14 cellular contexts compared by ENCODE assay signal in the genomic region with DNA sequence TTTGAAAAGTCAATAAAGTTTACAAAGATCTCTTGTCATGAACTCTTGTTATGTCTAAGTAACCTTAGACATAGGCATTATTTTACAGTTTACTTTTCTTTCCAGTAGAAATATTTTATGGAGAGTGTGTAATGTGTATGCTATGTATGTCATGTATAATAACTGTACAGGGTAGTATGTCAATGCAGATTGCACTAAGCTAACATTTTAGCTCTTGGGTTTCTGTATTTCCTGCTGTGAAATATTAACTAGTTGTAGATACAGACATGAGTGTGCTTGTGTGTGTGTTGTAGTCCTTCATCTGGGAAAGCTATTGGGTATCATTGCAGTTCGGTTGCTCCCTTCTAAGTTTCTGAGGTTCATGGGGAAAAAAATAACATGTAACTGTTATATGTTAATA.
A peak's percentile ranks its signal among the peaks of the same experiment; 100 is the strongest.
DNase-seq lines count a peak whose midpoint lies in the region; ATAC-seq and TF ChIP-seq lines count a peak whose summit lies in the region.
"Had no signal": no experiment of that assay in that cellular context is flagged by ENCODE, and none has a peak within 500 bp of the region (broad histone marks: within the 10 kb centered on the region; RNA-seq: fewer than 3 reads in every experiment).

No MANE protein-coding gene starts in this region.

- 38 to 75% (median 53%) methylated on average over 1 of the region's 1 CpG for WGBS in psoas muscle, 3 donors

- TF ChIP-seq CTCF in RWPE2 (IDR thresholded peaks at IDR 0.05; ENCODE audit: poor library complexity, severe bottlenecking) (no peak), psoas muscle (IDR thresholded peaks at IDR 0.05) (no peak)

- no peak overlapping the region for H3K27ac Mint-ChIP-seq in activated T-helper 1 cell treated with anti-CD3 and anti-CD28 coated beads, Interleukin-12 subunit alpha, Interleukin-12 subunit beta, Interleukin-2, Interleukin-4 antibody, amounts not matched to agents 30 ng/mL and 10 ng/mL and 1 ng/mL, durations not matched to agents 14 hours and 24 hours and 36 hours
- H3K27ac Mint-ChIP-seq in activated T-helper 2 cell treated with anti-CD3 and anti-CD28 coated beads, Interferon-gamma antibody, Interleukin-2, Interleukin-4, amounts not matched to agents 10 μg/mL and 5 μg/mL and 100 μg/mL, durations not matched to agents 14 hours and 24 hours and 36 hours, result no peak overlapping the region

- no peaks in the 10 kb centered on the region for H3K9me3 Mint-ChIP-seq in activated T-helper 1 cell treated with anti-CD3 and anti-CD28 coated beads, Interleukin-12 subunit alpha, Interleukin-12 subunit beta, Interleukin-2, Interleukin-4 antibody, amounts not matched to agents 30 ng/mL and 10 ng/mL and 1 ng/mL, durations not matched to agents 14 hours and 24 hours and 36 hours
- no peaks in the 10 kb centered on the region for H3K9me3 Mint-ChIP-seq in activated T-helper 2 cell treated with anti-CD3 and anti-CD28 coated beads, Interferon-gamma antibody, Interleukin-2, Interleukin-4, amounts not matched to agents 10 μg/mL and 5 μg/mL and 100 μg/mL, durations not matched to agents 14 hours and 24 hours and 36 hours
- H3K9me3 Mint-ChIP-seq: CD8-positive, alpha-beta memory T cell; stimulated activated naive CD8-positive, alpha-beta T cell treated with anti-CD3 and anti-CD28 coated beads, Interleukin-15, amount 100 ng/mL, for 72 hours had no signal

- H3K4me3 ChIP-seq in RWPE2 (ENCODE audit: severe bottlenecking) (no peak overlapping the region), psoas muscle (no peak overlapping the region)

- H3K9me3 ChIP-seq in RWPE2 (ENCODE audit: severe bottlenecking), result no peaks in the 10 kb centered on the region
- no peaks in the 10 kb centered on the region for H3K9me3 ChIP-seq in psoas muscle

- ATAC-seq in GM18907 (IDR thresholded peaks at IDR 0.05; ENCODE audit: unreplicated experiment) (peak; percentile 39), RWPE2 (ENCODE audit: low read depth) (peak; percentile 75), psoas muscle (no peak)
- ATAC-seq: stimulated activated naive CD8-positive, alpha-beta T cell treated with anti-CD3 and anti-CD28 coated beads, Interleukin-15, amount 100 ng/mL, for 72 hours had no signal

- intact Hi-C loops in psoas muscle (cut with DNase I), result no loop called here
- intact Hi-C loops in activated T-helper 1 cell treated with anti-CD3 and anti-CD28 coated beads, Interleukin-12 subunit alpha, Interleukin-12 subunit beta, Interleukin-2, Interleukin-4 antibody, amounts not matched to agents 30 ng/mL and 10 ng/mL and 1 ng/mL, durations not matched to agents 14 hours and 24 hours and 36 hours (cut with micrococcal nuclease), result no loop called here
- intact Hi-C loops in activated T-helper 2 cell treated with anti-CD3 and anti-CD28 coated beads, Interferon-gamma antibody, Interleukin-2, Interleukin-4, amounts not matched to agents 10 μg/mL and 5 μg/mL and 100 μg/mL, durations not matched to agents 14 hours and 24 hours and 36 hours (cut with micrococcal nuclease), result no loop called here

- H3K36me3 Mint-ChIP-seq in activated T-helper 1 cell treated with anti-CD3 and anti-CD28 coated beads, Interleukin-12 subunit alpha, Interleukin-12 subunit beta, Interleukin-2, Interleukin-4 antibody, amounts not matched to agents 30 ng/mL and 10 ng/mL and 1 ng/mL, durations not matched to agents 14 hours and 24 hours and 36 hours (ENCODE audit: low read depth), result no peaks in the 10 kb centered on the region
- no peaks in the 10 kb centered on the region for H3K36me3 Mint-ChIP-seq in activated T-helper 2 cell treated with anti-CD3 and anti-CD28 coated beads, Interferon-gamma antibody, Interleukin-2, Interleukin-4, amounts not matched to agents 10 μg/mL and 5 μg/mL and 100 μg/mL, durations not matched to agents 14 hours and 24 hours and 36 hours (ENCODE audit: low read depth)
- H3K36me3 Mint-ChIP-seq: CD8-positive, alpha-beta memory T cell had no signal

- peaks cover 24% of the 10 kb centered on the region for H3K4me1 Mint-ChIP-seq in activated T-helper 1 cell treated with anti-CD3 and anti-CD28 coated beads, Interleukin-12 subunit alpha, Interleukin-12 subunit beta, Interleukin-2, Interleukin-4 antibody, amounts not matched to agents 30 ng/mL and 10 ng/mL and 1 ng/mL, durations not matched to agents 14 hours and 24 hours and 36 hours (ENCODE audit: low read depth)
- H3K4me1 Mint-ChIP-seq in activated T-helper 2 cell treated with anti-CD3 and anti-CD28 coated beads, Interferon-gamma antibody, Interleukin-2, Interleukin-4, amounts not matched to agents 10 μg/mL and 5 μg/mL and 100 μg/mL, durations not matched to agents 14 hours and 24 hours and 36 hours (ENCODE audit: low read depth), result peaks cover 22% of the 10 kb centered on the region

- H3K27ac ChIP-seq in RWPE2 (ENCODE audit: poor library complexity, severe bottlenecking), result no peak overlapping the region
- H3K27ac ChIP-seq in psoas muscle, result peak overlapping the region; percentile 75

- H3K4me3 Mint-ChIP-seq in activated T-helper 1 cell treated with anti-CD3 and anti-CD28 coated beads, Interleukin-12 subunit alpha, Interleukin-12 subunit beta, Interleukin-2, Interleukin-4 antibody, amounts not matched to agents 30 ng/mL and 10 ng/mL and 1 ng/mL, durations not matched to agents 14 hours and 24 hours and 36 hours, result no peak overlapping the region
- no peak overlapping the region for H3K4me3 Mint-ChIP-seq in activated T-helper 2 cell treated with anti-CD3 and anti-CD28 coated beads, Interferon-gamma antibody, Interleukin-2, Interleukin-4, amounts not matched to agents 10 μg/mL and 5 μg/mL and 100 μg/mL, durations not matched to agents 14 hours and 24 hours and 36 hours (ENCODE audit: low read depth)
- H3K4me3 Mint-ChIP-seq: CD8-positive, alpha-beta memory T cell; stimulated activated naive CD8-positive, alpha-beta T cell treated with anti-CD3 and anti-CD28 coated beads, Interleukin-15, amount 100 ng/mL, for 72 hours had no signal

- H3K36me3 ChIP-seq in RWPE2 (ENCODE audit: low read depth) (no peaks in the 10 kb centered on the region), psoas muscle (ENCODE audit: insufficient read depth in 1 of 2, low read depth in 1 of 2) (no peaks in the 10 kb centered on the region)

- H3K4me1 ChIP-seq in RWPE2 (ENCODE audit: insufficient read depth, poor library complexity, severe bottlenecking), result peaks cover 12% of the 10 kb centered on the region
- H3K4me1 ChIP-seq in psoas muscle, result peaks cover 67% of the 10 kb centered on the region

- H3K27me3 ChIP-seq in RWPE2 (ENCODE audit: insufficient read depth, poor library complexity, severe bottlenecking), result no peaks in the 10 kb centered on the region
- no peaks in the 10 kb centered on the region for H3K27me3 ChIP-seq in psoas muscle (ENCODE audit: insufficient read depth in 3 of 3, low read length in 2 of 3)

- DNase-seq in RWPE2 (ENCODE audit: low spot score) (no peak), glomerular visceral epithelial cell (ENCODE audit: extremely low spot score) (peak; percentile 10), psoas muscle (no peak), NCI-H187 (lab: John Stamatoyannopoulos, UW) (no peak)
- DNase-seq in activated T-helper 1 cell treated with anti-CD3 and anti-CD28 coated beads, Interleukin-12 subunit alpha, Interleukin-12 subunit beta, Interleukin-2, Interleukin-4 antibody, amounts not matched to agents 30 ng/mL and 10 ng/mL and 1 ng/mL, durations not matched to agents 14 hours and 24 hours and 36 hours (ENCODE audit: low spot score), result no peak
- DNase-seq in activated T-helper 2 cell treated with anti-CD3 and anti-CD28 coated beads, Interferon-gamma antibody, Interleukin-2, Interleukin-4, amounts not matched to agents 10 μg/mL and 5 μg/mL and 100 μg/mL, durations not matched to agents 14 hours and 24 hours and 36 hours (ENCODE audit: low spot score), result no peak
- DNase-seq: activated naive CD4-positive, alpha-beta T cell treated with anti-CD3 and anti-CD28 coated beads, Interleukin-2, amount 50 U/mL, for 16 hours; CD8-positive, alpha-beta memory T cell; KG1; NCI-H1694; NCI-H82; SIG-M5; stimulated activated naive CD8-positive, alpha-beta T cell treated with anti-CD3 and anti-CD28 coated beads, Interleukin-15, amount 100 ng/mL, for 72 hours had no signal

- H3K27me3 Mint-ChIP-seq in activated T-helper 1 cell treated with anti-CD3 and anti-CD28 coated beads, Interleukin-12 subunit alpha, Interleukin-12 subunit beta, Interleukin-2, Interleukin-4 antibody, amounts not matched to agents 30 ng/mL and 10 ng/mL and 1 ng/mL, durations not matched to agents 14 hours and 24 hours and 36 hours (ENCODE audit: insufficient read depth), result no peaks in the 10 kb centered on the region
- no peaks in the 10 kb centered on the region for H3K27me3 Mint-ChIP-seq in activated T-helper 2 cell treated with anti-CD3 and anti-CD28 coated beads, Interferon-gamma antibody, Interleukin-2, Interleukin-4, amounts not matched to agents 10 μg/mL and 5 μg/mL and 100 μg/mL, durations not matched to agents 14 hours and 24 hours and 36 hours (ENCODE audit: low read depth)
- H3K27me3 Mint-ChIP-seq: CD8-positive, alpha-beta memory T cell; stimulated activated naive CD8-positive, alpha-beta T cell treated with anti-CD3 and anti-CD28 coated beads, Interleukin-15, amount 100 ng/mL, for 72 hours had no signal

Comparison
In these comparisons a context has a peak if more than half of its experiments do, and no peak if none do; other contexts are left out.
1. ATAC-seq: peak in GM18907 (single experiment) and RWPE2 (single experiment); none in psoas muscle (0 of 4).